2 cellular contexts compared by ENCODE assay signal in genomic region chr16:15407756-15408155, GRCh38. TPM values are rescaled to one million over a fixed set of nuclear protein-coding genes. Genes with fewer than 3 reads are reported as not detected.
"Had no signal": no experiment of that assay in that cellular context is flagged by ENCODE, and none has a peak within 500 bp of the region (broad histone marks: within the 10 kb centered on the region; RNA-seq: fewer than 3 reads in every experiment).

No MANE protein-coding gene starts in this region.

RNA-seq across cellular contexts. Expression of gene MPV17L, which starts 12.2 kb away (rescaled TPM):
- total RNA-seq: myocyte had no signal

RNA-seq across cellular contexts. Expression of gene NPIPA5, which starts 29.7 kb away (rescaled TPM):
- total RNA-seq: hepatocyte had no signal
